Comparison of ENCODE assay signal across 8 cellular contexts in the genomic region with DNA sequence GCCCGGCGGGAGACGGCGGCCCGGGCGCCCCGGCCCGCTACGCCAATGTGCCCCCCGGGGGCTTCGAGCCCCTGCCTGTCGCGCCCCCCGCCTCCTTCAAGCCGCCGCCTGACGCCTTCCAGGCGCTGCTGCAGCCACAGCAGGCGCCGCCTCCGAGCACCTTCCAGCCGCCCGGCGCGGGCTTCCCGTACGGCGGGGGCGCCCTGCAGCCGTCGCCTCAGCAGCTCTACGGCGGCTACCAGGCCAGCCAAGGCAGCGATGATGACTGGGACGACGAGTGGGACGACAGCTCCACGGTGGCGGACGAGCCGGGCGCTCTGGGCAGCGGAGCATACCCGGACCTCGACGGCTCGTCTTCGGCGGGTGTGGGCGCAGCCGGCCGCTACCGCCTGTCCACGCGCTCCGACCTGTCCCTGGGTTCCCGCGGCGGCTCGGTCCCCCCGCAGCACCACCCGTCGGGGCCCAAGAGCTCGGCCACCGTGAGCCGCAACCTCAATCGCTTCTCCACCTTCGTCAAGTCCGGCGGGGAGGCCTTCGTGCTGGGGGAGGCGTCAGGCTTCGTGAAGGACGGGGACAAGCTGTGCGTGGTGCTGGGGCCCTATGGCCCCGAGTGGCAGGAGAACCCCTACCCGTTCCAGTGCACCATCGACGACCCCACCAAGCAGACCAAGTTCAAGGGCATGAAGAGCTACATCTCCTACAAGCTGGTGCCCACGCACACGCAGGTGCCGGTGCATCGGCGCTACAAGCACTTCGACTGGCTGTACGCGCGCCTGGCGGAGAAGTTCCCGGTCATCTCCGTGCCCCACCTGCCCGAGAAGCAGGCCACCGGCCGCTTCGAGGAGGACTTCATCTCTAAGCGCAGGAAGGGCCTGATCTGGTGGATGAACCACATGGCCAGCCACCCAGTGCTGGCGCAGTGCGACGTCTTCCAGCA. TPM values are rescaled to one million over a fixed set of nuclear protein-coding genes. Genes with fewer than 3 reads are reported as not detected.
DNase-seq lines count a peak whose midpoint lies in the region; ATAC-seq and TF ChIP-seq lines count a peak whose summit lies in the region.

No MANE protein-coding gene starts in this region.

- H3K4me1 ChIP-seq in GM23248 (ENCODE audit: insufficient read depth) (peaks cover 47% of the 10 kb centered on the region), MM.1S (ENCODE audit: low read length) (peaks cover 31% of the 10 kb centered on the region), mononuclear cell (ENCODE audit: insufficient read depth, low read length) (peaks cover 51% of the 10 kb centered on the region)

- H3K36me3 Mint-ChIP-seq in activated CD4-positive, alpha-beta memory T cell treated with anti-CD3 and anti-CD28 coated beads, Interleukin-2, amount 10 ng/mL, durations not matched to agents 7 days and 5 days (ENCODE audit: low read depth) = peaks cover 47% of the 10 kb centered on the region
- peaks cover 9% of the 10 kb centered on the region for H3K36me3 Mint-ChIP-seq in effector memory CD8-positive, alpha-beta T cell (ENCODE audit: insufficient read depth)

- H3K27me3 Mint-ChIP-seq in activated CD4-positive, alpha-beta memory T cell treated with anti-CD3 and anti-CD28 coated beads, Interleukin-2, amount 10 ng/mL, durations not matched to agents 7 days and 5 days = peaks cover 21% of the 10 kb centered on the region
- no peaks in the 10 kb centered on the region for H3K27me3 Mint-ChIP-seq in effector memory CD8-positive, alpha-beta T cell

- H3K79me2 ChIP-seq in GM23248 (ENCODE audit: insufficient read depth) = peaks cover 57% of the 10 kb centered on the region
- peaks cover 57% of the 10 kb centered on the region for H3K79me2 ChIP-seq in MM.1S (ENCODE audit: low read length)

- DNase-seq in Daoy (ENCODE audit: low read depth) (peak; percentile 58), GM23248 (peak; percentile 76), MM.1S (peak; percentile 42), NCI-H526 treated with DMSO at 0.1 percent for 48 hours (lab: John Stamatoyannopoulos, UW) (no peak)
- DNase-seq in activated CD4-positive, alpha-beta memory T cell treated with anti-CD3 and anti-CD28 coated beads, Interleukin-2, amount 10 ng/mL, durations not matched to agents 7 days and 5 days = peak; percentile 70
- DNase-seq in effector memory CD8-positive, alpha-beta T cell = peak; percentile 50 to 64 (median 57)
- DNase-seq in stimulated activated CD8-positive, alpha-beta memory T cell treated with anti-CD3 and anti-CD28 coated beads, Interleukin-7, amount 100 ng/mL, for 24 hours (ENCODE audit: low read depth) = peak; percentile 26

- peak overlapping the region; percentile 98 for H3K4me2 ChIP-seq in GM23248 (ENCODE audit: unreplicated experiment)
- H3K4me2 ChIP-seq in MM.1S (ENCODE audit: low read depth, low read length) = peak overlapping the region; percentile 81

- H3K36me3 ChIP-seq in GM23248 (ENCODE audit: low read depth) = no peaks in the 10 kb centered on the region
- no peaks in the 10 kb centered on the region; the same call in 1 of the 2 replicates for H3K36me3 ChIP-seq in MM.1S (replicated peaks; ENCODE audit: insufficient read depth, low read length)

- H3K4me1 Mint-ChIP-seq in activated CD4-positive, alpha-beta memory T cell treated with anti-CD3 and anti-CD28 coated beads, Interleukin-2, amount 10 ng/mL, durations not matched to agents 7 days and 5 days = peaks cover 47% of the 10 kb centered on the region
- peaks cover 39 to 43% of the 10 kb centered on the region in 2 donors for H3K4me1 Mint-ChIP-seq in effector memory CD8-positive, alpha-beta T cell (ENCODE audit: low read depth in 2 of 2)

- H3K9me2 ChIP-seq in GM23248 (ENCODE audit: insufficient read depth) = no peaks in the 10 kb centered on the region
- no peaks in the 10 kb centered on the region for H3K9me2 ChIP-seq in MM.1S (replicated peaks; ENCODE audit: insufficient read depth, low read length)

- CTCF ChIA-PET in activated CD4-positive, alpha-beta memory T cell treated with anti-CD3 and anti-CD28 coated beads, Interleukin-2, amount 10 ng/mL, durations not matched to agents 7 days and 5 days (lab: Charles Lee) = interaction anchor here (0.7 to 5.3 kb wide), 30 partner anchors 9 to 641 kb away, joined by 3 to 132 read pairs (median 6); a partner anchor contains a TSS

- peak overlapping the region; percentile 53 for H3K27ac Mint-ChIP-seq in activated CD4-positive, alpha-beta memory T cell treated with anti-CD3 and anti-CD28 coated beads, Interleukin-2, amount 10 ng/mL, durations not matched to agents 7 days and 5 days
- peak overlapping the region; percentile 16 to 52 for H3K27ac Mint-ChIP-seq in effector memory CD8-positive, alpha-beta T cell

- H2AFZ ChIP-seq in GM23248 (peak overlapping the region; percentile 52), MM.1S (ENCODE audit: low read length) (peak overlapping the region; percentile 55; the same call in 1 of the 2 replicates)

- H3K27ac ChIP-seq in GM23248 = peak overlapping the region; percentile 52
- peak overlapping the region; percentile 56; the same call in 1 of the 2 replicates for H3K27ac ChIP-seq in MM.1S (ENCODE audit: low read length)

- ATAC-seq in effector memory CD8-positive, alpha-beta T cell (replicated peaks) = peak; percentile 66

- H4K20me1 ChIP-seq in GM23248 (ENCODE audit: insufficient read depth) = 0 out of 2 replicates have a peak, but pooled peaks cover under 1% of the 10 kb centered on the region
- H4K20me1 ChIP-seq in MM.1S (ENCODE audit: insufficient read depth, low read length) = no peaks in the 10 kb centered on the region

- 9 to 14% methylated on average over 80 to 87 of the region's 99 CpGs for WGBS in GM23248 (ENCODE audit: low coverage in 1 of 2, low lambda C conversion rate in 2 of 2, missing lambda C conversion rate in 2 of 2), 2 experiments

- POLR2A ChIA-PET in activated CD4-positive, alpha-beta memory T cell treated with anti-CD3 and anti-CD28 coated beads, Interleukin-2, amount 10 ng/mL, durations not matched to agents 7 days and 5 days (lab: Charles Lee) = interaction anchor here (0.6 to 3.5 kb wide), 15 partner anchors 9 to 586 kb away, joined by 3 to 20 read pairs (median 7); no protein-coding TSS in a partner anchor

- TF ChIP-seq CTCF in MM.1S (IDR thresholded peaks at IDR 0.05; ENCODE audit: low read length) = no peak

- peak overlapping the region; percentile 92 for H3K4me3 Mint-ChIP-seq in activated CD4-positive, alpha-beta memory T cell treated with anti-CD3 and anti-CD28 coated beads, Interleukin-2, amount 10 ng/mL, durations not matched to agents 7 days and 5 days
- H3K4me3 Mint-ChIP-seq in effector memory CD8-positive, alpha-beta T cell = peak overlapping the region in 1 of 2 donors; percentile 83

- in situ Hi-C loops in GM23248 (cut with MboI) = loop anchor here (10.0 kb wide), 2 partner anchors 346 to 636 kb away; no protein-coding TSS in a partner anchor

- H3K4me3 ChIP-seq in GM23248 (peak overlapping the region; percentile 98), MM.1S (ENCODE audit: low read length) (peak overlapping the region; percentile 69), mononuclear cell (ENCODE audit: low read length) (peak overlapping the region; percentile 98)

- H3K9me3 ChIP-seq in GM23248 (ENCODE audit: low read depth) = no peaks in the 10 kb centered on the region
- H3K9me3 ChIP-seq in MM.1S (replicated peaks; ENCODE audit: insufficient read depth, low read length) = no peaks in the 10 kb centered on the region
- no peaks in the 10 kb centered on the region for H3K9me3 ChIP-seq in mononuclear cell (ENCODE audit: low read depth, low read length)

- H3F3A ChIP-seq in GM23248 (ENCODE audit: insufficient read depth) (peaks cover 46% of the 10 kb centered on the region), MM.1S (ENCODE audit: insufficient read depth, low read length) (peaks cover 28% of the 10 kb centered on the region)

- H3K27me3 ChIP-seq in GM23248 (replicated peaks; ENCODE audit: insufficient read depth) = no peaks in the 10 kb centered on the region
- no peaks in the 10 kb centered on the region for H3K27me3 ChIP-seq in MM.1S (replicated peaks; ENCODE audit: insufficient read depth, low read length)
- H3K27me3 ChIP-seq in mononuclear cell (ENCODE audit: insufficient read depth, low read length) = peaks cover 3% of the 10 kb centered on the region

- H3K9ac ChIP-seq in GM23248 (peak overlapping the region; percentile 73), MM.1S (ENCODE audit: low read length) (peak overlapping the region; percentile 80)

- H3K9me3 Mint-ChIP-seq in activated CD4-positive, alpha-beta memory T cell treated with anti-CD3 and anti-CD28 coated beads, Interleukin-2, amount 10 ng/mL, durations not matched to agents 7 days and 5 days = no peaks in the 10 kb centered on the region
- no peaks in the 10 kb centered on the region for H3K9me3 Mint-ChIP-seq in effector memory CD8-positive, alpha-beta T cell

RNA-seq across cellular contexts. Expression of a gene that starts 0.9 kb away (rescaled TPM):
- 10.8 and 14.1 TPM in 2 replicates for total RNA-seq in Daoy (2014; rRNA removed; shearing (Covaris generic))
- total RNA-seq in GM23248 (2014; rRNA removed; shearing (Covaris generic)) = 74.4 and 77.3 TPM in 2 replicates
- 13.5 and 14.2 TPM in 2 replicates for polyA plus RNA-seq in GM23248 (2016; fragmentation: Nextera tagmentation; extraction: Ambion mirVana)
- total RNA-seq in activated CD4-positive, alpha-beta memory T cell treated with anti-CD3 and anti-CD28 coated beads, Interleukin-2, amount 10 ng/mL, durations not matched to agents 7 days and 5 days = 10 to 100 TPM; 38.9 to 39.6 TPM
- 83.6 TPM for total RNA-seq in mononuclear cell
